9 cellular contexts compared by ENCODE assay signal in the genomic region with DNA sequence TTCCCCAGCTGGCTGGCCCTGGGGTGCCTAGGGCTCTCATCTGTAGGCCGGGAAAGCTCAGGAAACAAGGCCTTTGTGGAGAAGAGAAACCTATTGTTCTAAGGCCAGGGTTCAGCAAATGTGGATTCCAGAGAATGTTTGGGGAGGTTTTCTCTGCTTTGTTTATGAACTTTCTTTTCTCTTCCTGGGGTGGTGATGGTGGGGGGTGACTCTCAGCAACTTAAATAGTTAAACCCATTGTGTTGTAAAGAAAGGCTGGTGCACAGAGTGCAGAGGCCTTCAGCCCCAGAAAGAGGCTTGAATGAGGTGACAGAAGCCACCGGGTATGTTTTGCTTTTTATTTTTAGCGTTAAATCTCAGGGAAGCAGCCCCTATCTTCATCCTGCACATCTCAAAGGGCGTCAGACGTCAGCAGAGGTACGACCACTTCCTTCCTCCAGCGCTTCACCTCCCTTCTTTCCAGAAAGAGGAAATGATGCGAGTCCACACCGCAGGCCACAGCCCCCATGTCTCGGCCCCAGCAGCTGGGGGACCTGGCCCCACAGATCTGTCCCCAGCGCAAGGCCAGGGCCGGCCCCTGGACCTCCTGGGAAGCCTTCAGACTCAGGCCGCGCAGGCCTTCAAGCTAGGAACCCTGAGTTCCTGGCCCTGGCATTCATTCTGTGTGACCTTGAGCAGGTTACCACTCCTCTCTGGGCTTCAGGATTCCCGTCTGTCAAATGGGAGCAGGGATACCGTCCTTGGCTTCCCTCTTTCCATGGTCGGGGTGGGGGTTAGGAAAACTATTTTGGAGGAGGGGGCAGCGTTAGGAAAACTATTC. TPM values are rescaled to one million over a fixed set of nuclear protein-coding genes. Genes with fewer than 3 reads are reported as not detected.
DNase-seq lines count a peak whose midpoint lies in the region; ATAC-seq and TF ChIP-seq lines count a peak whose summit lies in the region.
"Had no signal": no experiment of that assay in that cellular context is flagged by ENCODE, and none has a peak within 500 bp of the region (broad histone marks: within the 10 kb centered on the region; RNA-seq: fewer than 3 reads in every experiment).

No MANE protein-coding gene starts in this region.

- H3K4me1 ChIP-seq in mononuclear cell (ENCODE audit: insufficient read depth, low read length), result peaks cover 51% of the 10 kb centered on the region

- peaks cover 3% of the 10 kb centered on the region for H3K27me3 ChIP-seq in mononuclear cell (ENCODE audit: insufficient read depth, low read length)

- no peak for TF ChIP-seq CTCF in VCaP (conservative IDR thresholded peaks at IDR 0.05)

- H3K27ac ChIP-seq in VCaP (peak overlapping the region; percentile 25; the same call in 1 of the 2 replicates), caudate nucleus (ENCODE audit: low read depth, low read length) (peak overlapping the region; percentile 83)

- H3K9me3 ChIP-seq in mononuclear cell (ENCODE audit: low read depth, low read length), result no peaks in the 10 kb centered on the region

- DNase-seq in GDM1 (lab: John Stamatoyannopoulos, UW) (peak; percentile 96), caudate nucleus (lab: John Stamatoyannopoulos, UW) (no peak), DMS53 (lab: John Stamatoyannopoulos, UW) (no peak)
- DNase-seq in stimulated activated CD8-positive, alpha-beta memory T cell treated with anti-CD3 and anti-CD28 coated beads, Interleukin-7, amount 100 ng/mL, for 1 hour (ENCODE audit: low read depth in 2 of 2), result peak; percentile 53 to 58

- ATAC-seq in HG03108 (IDR thresholded peaks at IDR 0.05; ENCODE audit: unreplicated experiment) (peak; percentile 35), HG02642 (IDR thresholded peaks at IDR 0.05; ENCODE audit: poor library complexity, unreplicated experiment) (no peak)

- H3K4me3 ChIP-seq in mononuclear cell (ENCODE audit: low read length), result peak overlapping the region; percentile 75

RNA-seq across cellular contexts. Expression of a gene that starts 0.6 kb away (rescaled TPM):
- total RNA-seq in mononuclear cell, result 72.4 TPM
- total RNA-seq: fibroblast of villous mesenchyme had no signal

RNA-seq across cellular contexts. Expression of a gene that starts 56.6 kb away (rescaled TPM):
- 9.8 TPM for total RNA-seq in mononuclear cell

Comparison
In these comparisons a context has a peak if more than half of its experiments do, and no peak if none do; other contexts are left out.
1. DNase-seq: peak in GDM1 (single experiment) and stimulated activated CD8-positive, alpha-beta memory T cell treated with anti-CD3 and anti-CD28 coated beads, Interleukin-7, amount 100 ng/mL, for 1 hour (2 of 2); none in caudate nucleus (0 of 61) and DMS53 (single experiment).